20 cellular contexts compared by ENCODE assay signal in the genomic region with DNA sequence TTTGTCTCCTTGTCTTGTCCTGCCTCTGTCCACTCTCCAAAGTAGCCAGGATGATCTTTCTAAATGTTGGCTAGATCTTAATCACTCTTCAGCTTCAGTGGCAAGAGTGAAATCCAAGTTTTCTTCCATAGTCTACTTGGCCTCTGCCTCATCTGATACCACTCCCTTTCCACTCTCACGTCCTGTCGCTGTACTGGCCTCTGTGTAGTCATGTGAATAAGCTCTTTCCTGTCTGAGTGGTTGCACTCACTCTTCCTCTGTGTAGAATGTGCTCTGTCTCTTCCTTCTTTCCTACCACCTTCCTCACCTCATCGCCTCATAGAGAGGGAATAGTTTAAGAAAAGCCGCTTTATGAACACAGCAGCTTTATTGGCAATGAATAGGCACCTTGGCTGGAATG.
A peak's percentile ranks its signal among the peaks of the same experiment; 100 is the strongest.
DNase-seq lines count a peak whose midpoint lies in the region; ATAC-seq, FAIRE-seq and TF ChIP-seq lines count a peak whose summit lies in the region.
"Had no signal": no experiment of that assay in that cellular context is flagged by ENCODE, and none has a peak within 500 bp of the region (broad histone marks: within the 10 kb centered on the region; RNA-seq: fewer than 3 reads in every experiment).

No MANE protein-coding gene starts in this region.

- TF ChIP-seq POLR2A in right lobe of liver (IDR thresholded peaks at IDR 0.05), result no peak
- TF ChIP-seq POLR2A in HepG2 (IDR thresholded peaks at IDR 0.05; ENCODE audit: insufficient read depth in 1 of 2, low read depth in 2 of 2, low read length in 2 of 2), result no peak
- TF ChIP-seq POLR2A in heart left ventricle (IDR thresholded peaks at IDR 0.05), result no peak
- no peak for TF ChIP-seq POLR2A in uterus (IDR thresholded peaks at IDR 0.05)
- no peak for TF ChIP-seq POLR2A in breast epithelium (IDR thresholded peaks at IDR 0.05)

- 56% methylated on average over 4 of the region's 4 CpGs for WGBS in right lobe of liver (ENCODE audit: insufficient coverage, low coverage, low lambda C conversion rate, missing lambda C conversion rate)
- 97% methylated on average over 4 of the region's 4 CpGs for WGBS in HepG2 (ENCODE audit: low lambda C conversion rate)
- 47 to 74% (median 60%) methylated on average over 4 of the region's 4 CpGs for WGBS in heart left ventricle, 4 donors
- WGBS in mesodermal cell (ENCODE audit: insufficient coverage in 2 of 2), 2 experiments, result 83 to 100% methylated on average over 2 of the region's 4 CpGs

- no peak overlapping the region for H2AFZ ChIP-seq in HepG2 (ENCODE audit: low read length)

- no peaks in the 10 kb centered on the region for H3K36me3 ChIP-seq in right lobe of liver
- peaks cover 0 to 12% of the 10 kb centered on the region in 2 experiments; a peak in 1 of 5 replicates for H3K36me3 ChIP-seq in HepG2 (replicated peaks in 1 of 2; ENCODE audit: control insufficient read depth in 1 of 2, insufficient read depth in 2 of 2, low read length in 2 of 2)
- peaks cover 0 to 18% (median 0%) of the 10 kb centered on the region in 9 donors for H3K36me3 ChIP-seq in heart left ventricle
- H3K36me3 ChIP-seq in mesodermal cell (ENCODE audit: control insufficient read depth, insufficient read depth, low read length), result peaks cover 7% of the 10 kb centered on the region
- H3K36me3 ChIP-seq in uterus, result no peaks in the 10 kb centered on the region
- H3K36me3 ChIP-seq in breast epithelium, result no peaks in the 10 kb centered on the region
- H3K36me3 ChIP-seq: adrenal gland, prostate gland, vagina had no signal

- no peak overlapping the region for H3K9ac ChIP-seq in HepG2 (ENCODE audit: insufficient read depth, low read depth, low read length)

- H3K9me3 ChIP-seq in right lobe of liver (no peaks in the 10 kb centered on the region), HepG2 (ENCODE audit: low read length) (no peaks in the 10 kb centered on the region), heart left ventricle (no peaks in the 10 kb centered on the region), mesodermal cell (ENCODE audit: control insufficient read depth, low read length) (no peaks in the 10 kb centered on the region), uterus (no peaks in the 10 kb centered on the region), breast epithelium (no peaks in the 10 kb centered on the region)
- H3K9me3 ChIP-seq: A549, adrenal gland, gastroesophageal sphincter, prostate gland, vagina had no signal

- H3K27ac ChIP-seq in right lobe of liver (no peak overlapping the region), HepG2 (ENCODE audit: extremely low read length, insufficient read depth, low read length) (no peak overlapping the region), heart left ventricle (peak overlapping the region; percentile 9 to 76 (median 54)), mesodermal cell (ENCODE audit: low read depth, low read length, severe bottlenecking) (peak overlapping the region; percentile 25), uterus (peak overlapping the region; percentile 51), breast epithelium (peak overlapping the region in 1 of 2 donors; percentile 62)
- H3K27ac ChIP-seq: A549, RWPE1, vagina, VCaP had no signal

- H3K27me3 ChIP-seq in right lobe of liver, result no peaks in the 10 kb centered on the region
- H3K27me3 ChIP-seq in HepG2 (ENCODE audit: control insufficient read depth in 1 of 2, insufficient read depth in 2 of 2, low read length in 2 of 2), result no peaks in the 10 kb centered on the region
- H3K27me3 ChIP-seq in heart left ventricle, result no peaks in the 10 kb centered on the region
- H3K27me3 ChIP-seq in uterus, result no peaks in the 10 kb centered on the region
- H3K27me3 ChIP-seq in breast epithelium, result no peaks in the 10 kb centered on the region
- H3K27me3 ChIP-seq: adrenal gland, gastroesophageal sphincter, vagina had no signal

- in situ Hi-C loops in HepG2 (cut with HindIII; ENCODE audit: extremely low pct_ligation_motif_present, low pct_unique_long_range_greater_than_20kb), result no loop called here

- no TSS peak for BruUV-seq in HepG2 (replicated peaks; lab: Mats Ljungman, UMichigan)

- no peak for FAIRE-seq in HepG2 (lab: Jason Lieb, UNC)
- FAIRE-seq: A549, H54 had no signal

- TF ChIP-seq CTCF in right lobe of liver (IDR thresholded peaks at IDR 0.05), result no peak
- TF ChIP-seq CTCF in HepG2 (CRISPR knock-in tag; IDR thresholded peaks at IDR 0.05), result no peak
- no peak for TF ChIP-seq CTCF in heart left ventricle (IDR thresholded peaks at IDR 0.05)
- TF ChIP-seq CTCF in uterus (IDR thresholded peaks at IDR 0.05), result no peak
- no peak for TF ChIP-seq CTCF in breast epithelium (IDR thresholded peaks at IDR 0.05)

- CTCF ChIA-PET in HepG2 (lab: Yijun Ruan, JAX; ENCODE audit: low intra/inter-chr PET ratio, low total read pairs), result no interaction called here

- no peak for DNase-seq in right lobe of liver
- no peak for DNase-seq in HepG2 (ENCODE audit: low spot score)
- DNase-seq in heart left ventricle, result no peak
- no peak for DNase-seq in uterus
- no peak for DNase-seq in breast epithelium (ENCODE audit: low spot score in 2 of 2)
- DNase-seq in stimulated activated naive CD4-positive, alpha-beta T cell treated with Interleukin-2 at 50 U/mL for 16 hours (lab: John Stamatoyannopoulos, UW), result no peak
- DNase-seq: activated CD8-positive, alpha-beta T cell treated with anti-CD3 and anti-CD28 coated beads for 36 hours; adrenal gland; NCI-H1105 treated with DMSO at 0.1 percent for 48 hours; NK-92 treated with Interleukin-12 subunit alpha and Interleukin-12 subunit beta, amount 100 ng/mL, for 24 hours had no signal

- ATAC-seq in right lobe of liver (peak; percentile 45 to 73 (median 60)), HepG2 (no peak), heart left ventricle (peak; percentile 70 to 84 (median 76)), HG02571 (IDR thresholded peaks at IDR 0.05; ENCODE audit: unreplicated experiment) (no peak)
- ATAC-seq: activated CD8-positive, alpha-beta T cell treated with anti-CD3 and anti-CD28 coated beads for 36 hours; activated T-helper 17 cell treated with anti-CD3 and anti-CD28 coated beads, Interleukin-2, amount 50 U/mL, for 72 hours; gastroesophageal sphincter had no signal

- H3K4me1 ChIP-seq in right lobe of liver, result no peaks in the 10 kb centered on the region
- H3K4me1 ChIP-seq in HepG2 (ENCODE audit: insufficient read depth, low read length), result 0 out of 2 replicates have a peak, but pooled peaks cover 8% of the 10 kb centered on the region
- H3K4me1 ChIP-seq in heart left ventricle, result peaks cover 6 to 72% (median 42%) of the 10 kb centered on the region in 12 donors
- H3K4me1 ChIP-seq in mesodermal cell (ENCODE audit: control insufficient read depth, insufficient read depth, low read length, poor library complexity, severe bottlenecking), result peaks cover 19% of the 10 kb centered on the region
- peaks cover 0 to 18% of the 10 kb centered on the region in 2 donors for H3K4me1 ChIP-seq in uterus
- no peaks in the 10 kb centered on the region for H3K4me1 ChIP-seq in breast epithelium
- H3K4me1 ChIP-seq: A549, prostate gland had no signal

- no peak overlapping the region for H3K4me2 ChIP-seq in HepG2 (ENCODE audit: low read depth, low read length)
- H3K4me2 ChIP-seq: A549 had no signal

- intact Hi-C loops in right lobe of liver (cut with DNase I) (no loop called here), HepG2 (cut with micrococcal nuclease; ENCODE audit: unreplicated experiment) (no loop called here), heart left ventricle (cut with DNase I) (loop anchor here in 3 of 10 donors (2.0 to 5.0 kb wide), 3 partner anchors 37 to 202 kb away; no protein-coding TSS in a partner anchor), uterus (cut with DNase I; ENCODE audit: low total_unique reads) (no loop called here), breast epithelium (cut with DNase I; ENCODE audit: low total_unique reads) (no loop called here)

- H3K79me2 ChIP-seq in HepG2 (ENCODE audit: insufficient read depth, low read length), result no peaks in the 10 kb centered on the region

- TF ChIP-seq EP300 in HepG2 (IDR thresholded peaks at IDR 0.05; ENCODE audit: low read depth in 2 of 2, low read length in 2 of 2) (no peak), HepG2 (CRISPR knock-in tag; IDR thresholded peaks at IDR 0.05; ENCODE audit: borderline replicate concordance) (no peak)

- H3K4me3 ChIP-seq in right lobe of liver (no peak overlapping the region), HepG2 (replicated peaks in 1 of 3; ENCODE audit: insufficient read depth in 1 of 3, low read depth in 2 of 3, low read length in 3 of 3) (no peak overlapping the region), heart left ventricle (peak overlapping the region in 1 of 12 donors; percentile 3), mesodermal cell (ENCODE audit: extremely low read depth, insufficient read depth, low read length, poor library complexity, severe bottlenecking) (no peak overlapping the region), uterus (no peak overlapping the region), breast epithelium (no peak overlapping the region)
- H3K4me3 ChIP-seq: A549, adrenal gland, gastroesophageal sphincter, prostate gland, vagina had no signal

- H4K20me1 ChIP-seq in HepG2 (ENCODE audit: insufficient read depth, low read length), result no peaks in the 10 kb centered on the region

- no peak for TF ChIP-seq RAD21 in HepG2 (CRISPR knock-in tag; IDR thresholded peaks at IDR 0.05)

- POLR2A ChIA-PET in HepG2 (lab: Yijun Ruan, JAX), result no interaction called here

TF ChIP-seq in HepG2, 621 proteins besides CTCF, POLR2A, EP300 and RAD21 (continues in another document):
- TF ChIP-seq DNMT1 (CRISPR knock-in tag; IDR thresholded peaks at IDR 0.05), result no peak

Comparison
In these comparisons a context has a peak if more than half of its experiments do, and no peak if none do; other contexts are left out.
1. ATAC-seq: peak in right lobe of liver (4 of 4) and heart left ventricle (4 of 4); none in HepG2 (single experiment) and HG02571 (single experiment).
2. H3K27ac ChIP-seq: peak in heart left ventricle (12 of 12), mesodermal cell (single experiment) and uterus (2 of 2); none in right lobe of liver (0 of 3) and HepG2 (single experiment).